In genomic region chr3:123623346-123623880, GRCh38 we compare ENCODE assay signal across 24 cellular contexts. TPM values are rescaled to one million over a fixed set of nuclear protein-coding genes. Genes with fewer than 3 reads are reported as not detected.
DNase-seq lines count a peak whose midpoint lies in the region; ATAC-seq, FAIRE-seq and TF ChIP-seq lines count a peak whose summit lies in the region.
"Had no signal": no experiment of that assay in that cellular context is flagged by ENCODE, and none has a peak within 500 bp of the region (broad histone marks: within the 10 kb centered on the region; RNA-seq: fewer than 3 reads in every experiment).

No MANE protein-coding gene starts in this region.

- no peak for TF ChIP-seq RAD21 in SK-N-SH (IDR thresholded peaks at IDR 0.05; ENCODE audit: low read length)

- TF ChIP-seq POLR2A in uterus (IDR thresholded peaks at IDR 0.05) = no peak

- in situ Hi-C loops in KBM-7 (cut with MboI; ENCODE audit: low pct_unique_long_range_greater_than_20kb, low sequenced_read_pairs) = no loop called here

- TF ChIP-seq CTCF in SK-N-SH (IDR thresholded peaks at IDR 0.05) (no peak), keratinocyte (optimal IDR thresholded peaks at IDR 0.05 in 1 of 3, IDR thresholded peaks at IDR 0.05 in 1 of 3, conservative IDR thresholded peaks at IDR 0.05 in 1 of 3; ENCODE audit: extremely low read depth in 1 of 3, insufficient read depth in 2 of 3, low read length in 3 of 3) (no peak), uterus (IDR thresholded peaks at IDR 0.05) (no peak), WERI-Rb-1 (IDR thresholded peaks at IDR 0.05; ENCODE audit: low read depth, low read length) (no peak)

- 61% methylated on average over 5 of the region's 5 CpGs for WGBS in SK-N-SH (ENCODE audit: low lambda C conversion rate)

- H3K4me3 ChIP-seq in SK-N-SH (ENCODE audit: low read depth in 2 of 2, low read length in 1 of 2) (no peak overlapping the region), keratinocyte (ENCODE audit: control insufficient read depth in 2 of 3, extremely low read depth in 1 of 3, insufficient read depth in 2 of 3, low read depth in 1 of 3, low read length in 3 of 3) (peak overlapping the region in 1 of 3 experiments; percentile 5), uterus (no peak overlapping the region), WERI-Rb-1 (ENCODE audit: low read depth, low read length) (no peak overlapping the region)
- H3K4me3 ChIP-seq: cardiac muscle cell, K562, left lung, pancreas had no signal

- no peaks in the 10 kb centered on the region for H3K9me3 ChIP-seq in SK-N-SH
- H3K9me3 ChIP-seq in keratinocyte (ENCODE audit: control insufficient read depth, low read depth, low read length) = no peaks in the 10 kb centered on the region
- no peaks in the 10 kb centered on the region for H3K9me3 ChIP-seq in uterus
- H3K9me3 ChIP-seq in WERI-Rb-1 (ENCODE audit: severe bottlenecking) = no peaks in the 10 kb centered on the region
- H3K9me3 ChIP-seq: left lung, pancreas had no signal

- H3K9me2 ChIP-seq in SK-N-SH = no peaks in the 10 kb centered on the region

- no peaks in the 10 kb centered on the region for H3K9me1 ChIP-seq in keratinocyte (ENCODE audit: control insufficient read depth, extremely low read depth, insufficient read depth, low read length)

- POLR2A ChIA-PET in SK-N-SH (lab: Yijun Ruan, JAX) = no interaction called here

- H3K27ac ChIP-seq in SK-N-SH (ENCODE audit: low read depth in 2 of 2, low read length in 1 of 2) (peak overlapping the region in 1 of 2 experiments; percentile 14; a peak in 1 of 4 replicates), caudate nucleus (ENCODE audit: low read depth, low read length) (peak overlapping the region; percentile 85), keratinocyte (ENCODE audit: control insufficient read depth, insufficient read depth, low read length) (peak overlapping the region; percentile 46), uterus (peak overlapping the region; percentile 52 to 82), WERI-Rb-1 (no peak overlapping the region)
- H3K27ac ChIP-seq: 22Rv1, cardiac muscle cell, left lung, pancreas had no signal

- dilution Hi-C loops in keratinocyte (cut with MboI; ENCODE audit: extremely low pct_ligation_motif_present, low sequenced_read_pairs) = no loop called here

- no peak for ATAC-seq in SK-N-SH treated with all-trans-retinoic acid at 6 μM for 48 hours
- ATAC-seq: left lung, pancreas, right cardiac atrium, T-cell had no signal

- DNase-seq in SK-N-SH = no peak
- DNase-seq in caudate nucleus (lab: John Stamatoyannopoulos, UW) = peak in 34 of 61 donors; percentile 11 to 89 (median 47)
- no peak for DNase-seq in keratinocyte (ENCODE audit: low read depth, low spot score)
- DNase-seq in uterus = no peak
- DNase-seq in KBM-7 = no peak
- no peak for DNase-seq in WERI-Rb-1
- DNase-seq in GM19240 (ENCODE audit: insufficient read length, low spot score) = no peak
- DNase-seq: activated CD4-positive, alpha-beta T cell treated with anti-CD3 and anti-CD28 coated beads for 4 hours; activated naive CD4-positive, alpha-beta T cell; activated T-cell treated with anti-CD3 and anti-CD28 coated beads, Interleukin-2, amount 50 U/mL, for 48 hours; CD4-positive, CD25-positive, alpha-beta regulatory T cell; left lung; midbrain; NCI-H1436 treated with DMSO at 0.1 percent for 48 hours; NCI-H2107; NCI-H446; pancreas; right cardiac atrium; T-cell had no signal

- peaks cover 67 to 87% of the 10 kb centered on the region in 2 experiments for H3K36me3 ChIP-seq in SK-N-SH (replicated peaks in 1 of 2; ENCODE audit: control insufficient read depth in 1 of 2, insufficient read depth in 2 of 2, low read length in 1 of 2)
- no peaks in the 10 kb centered on the region for H3K36me3 ChIP-seq in keratinocyte (ENCODE audit: control insufficient read depth in 2 of 2, extremely low read depth in 1 of 2, insufficient read depth in 2 of 2, low read length in 2 of 2)
- H3K36me3 ChIP-seq in uterus = no peaks in the 10 kb centered on the region
- no peaks in the 10 kb centered on the region for H3K36me3 ChIP-seq in WERI-Rb-1
- H3K36me3 ChIP-seq: cardiac muscle cell, pancreas had no signal

- H3K9ac ChIP-seq in SK-N-SH (no peak overlapping the region), keratinocyte (ENCODE audit: control insufficient read depth, extremely low read depth, insufficient read depth, low read length) (no peak overlapping the region)

- H3K79me2 ChIP-seq in SK-N-SH (ENCODE audit: insufficient read depth) (no peaks in the 10 kb centered on the region; the same call in 1 of the 2 replicates), keratinocyte (ENCODE audit: control insufficient read depth, insufficient read depth, low read length) (no peaks in the 10 kb centered on the region)

- intact Hi-C loops in uterus (cut with DNase I; ENCODE audit: low total_unique reads) = no loop called here

- TF ChIP-seq EP300 in SK-N-SH (IDR thresholded peaks at IDR 0.05; ENCODE audit: borderline replicate concordance in 1 of 2, low read depth in 1 of 2, low read length in 1 of 2) = no peak

- H4K20me1 ChIP-seq in SK-N-SH (ENCODE audit: insufficient read depth) = peaks cover 4% of the 10 kb centered on the region; the same call in 1 of the 2 replicates
- H4K20me1 ChIP-seq in keratinocyte (ENCODE audit: control insufficient read depth, extremely low read depth, insufficient read depth, low read length) = no peaks in the 10 kb centered on the region

- FAIRE-seq in keratinocyte (lab: Jason Lieb, UNC) = peak; percentile 60
- FAIRE-seq: endothelial cell of umbilical vein, K562, pancreas had no signal

- H3K4me2 ChIP-seq in SK-N-SH (peak overlapping the region; percentile 42; the same call in 1 of the 2 replicates), keratinocyte (ENCODE audit: control insufficient read depth, extremely low read depth, insufficient read depth, low read depth, low read length) (peak overlapping the region; percentile 67)

- H3K27me3 ChIP-seq in SK-N-SH (ENCODE audit: insufficient read depth) = no peaks in the 10 kb centered on the region
- H3K27me3 ChIP-seq in keratinocyte (ENCODE audit: control insufficient read depth, extremely low read depth, insufficient read depth, low read length) = no peaks in the 10 kb centered on the region
- no peaks in the 10 kb centered on the region for H3K27me3 ChIP-seq in uterus
- H3K27me3 ChIP-seq in WERI-Rb-1 (ENCODE audit: insufficient read depth, low read depth, severe bottlenecking) = no peaks in the 10 kb centered on the region
- H3K27me3 ChIP-seq: cardiac muscle cell, left lung, pancreas had no signal

- H3F3A ChIP-seq in SK-N-SH (replicated peaks; ENCODE audit: insufficient read depth) = peaks cover 22% of the 10 kb centered on the region

- CTCF ChIA-PET in SK-N-SH (lab: Yijun Ruan, JAX) = interaction anchor here (0.6 to 2.5 kb wide), 3 partner anchors 19 to 29 kb away, joined by 3 to 10 read pairs (median 6); no protein-coding TSS in a partner anchor

- H2AFZ ChIP-seq in SK-N-SH (ENCODE audit: low read depth) (no peak overlapping the region), keratinocyte (ENCODE audit: control insufficient read depth, low read length) (no peak overlapping the region)

- H3K4me1 ChIP-seq in SK-N-SH (ENCODE audit: control insufficient read depth in 1 of 2, insufficient read depth in 2 of 2, low read depth in 1 of 2, low read length in 1 of 2) = peaks cover 8 to 27% of the 10 kb centered on the region in 2 experiments; a peak in 3 of 4 replicates
- peaks cover 51% of the 10 kb centered on the region for H3K4me1 ChIP-seq in keratinocyte (ENCODE audit: control insufficient read depth, extremely low read depth, insufficient read depth, low read length)
- peaks cover 0 to 4% of the 10 kb centered on the region in 2 donors for H3K4me1 ChIP-seq in uterus

TF ChIP-seq in SK-N-SH, 30 proteins besides CTCF, POLR2A, EP300 and RAD21:
- TF ChIP-seq POLR2AphosphoS5 (IDR thresholded peaks at IDR 0.05; ENCODE audit: low read depth, low read length) = no peak
- TF ChIP-seq GATA2 (CRISPR knock-in tag; IDR thresholded peaks at IDR 0.05) = no peak
- no peak for TF ChIP-seq TAF1 (IDR thresholded peaks at IDR 0.05; ENCODE audit: borderline replicate concordance, low read depth, low read length)
- TF ChIP-seq TCF12 (IDR thresholded peaks at IDR 0.05) = peak; percentile 22; the same call in 1 of the 2 replicates
- peak; percentile 18; the same call in 1 of the 2 replicates for TF ChIP-seq FOSL2 (IDR thresholded peaks at IDR 0.05; ENCODE audit: borderline replicate concordance, low read depth)

TF ChIP-seq in SK-N-SH treated with all-trans-retinoic acid at 6 μM for 48 hours, 23 proteins besides CTCF, POLR2A, EP300 and RAD21 (continues in another document):
- TF ChIP-seq CREB5 (CRISPR knock-in tag; IDR thresholded peaks at IDR 0.05; ENCODE audit: low read depth) (no peak), RARB (CRISPR knock-in tag; IDR thresholded peaks at IDR 0.05) (no peak), TCF4 (CRISPR knock-in tag; IDR thresholded peaks at IDR 0.05; ENCODE audit: borderline replicate concordance) (no peak), ZFP30 (CRISPR knock-in tag; IDR thresholded peaks at IDR 0.05) (no peak)

RNA-seq across cellular contexts. Expression of gene HACD2, which starts 38.6 kb away (rescaled TPM):
- polyA plus RNA-seq in SK-N-SH (2012; rRNA removed) (13.8 and 18.3 TPM in 2 replicates), keratinocyte (85.8 to 146 TPM (median 124 TPM) in 3 replicates)
- polyA plus RNA-seq in SK-N-SH (2012; cell fraction: cytosol; rRNA removed) = 21.4 and 23.7 TPM in 2 replicates
- 6.4 and 13.0 TPM in 2 replicates for polyA plus RNA-seq in SK-N-SH (2012; cell fraction: nucleus; rRNA removed)
- 34.3 TPM for polyA plus RNA-seq in keratinocyte (2011; ENCODE audit: low read depth)
- polyA plus RNA-seq in keratinocyte (2011; cell fraction: cytosol; rRNA removed) = 50.9 and 112 TPM in 2 replicates
- 146 and 190 TPM in 2 replicates for polyA plus RNA-seq in keratinocyte (2011; cell fraction: nucleus; rRNA removed)
- polyA plus RNA-seq in keratinocyte (2012; ENCODE audit: low replicate concordance) = 57.9 and 59.7 TPM in 2 replicates
- polyA minus RNA-seq in keratinocyte = 83.0 to 239 TPM (median 181 TPM) in 3 replicates
- 73.3 TPM for polyA minus RNA-seq in keratinocyte (2011; cell fraction: cytosol; rRNA and poly(A)+ RNA removed)
- polyA minus RNA-seq in keratinocyte (2011; cell fraction: nucleus; rRNA and poly(A)+ RNA removed) = 131 and 227 TPM in 2 replicates
- total RNA-seq in uterus = 10 to 100 TPM; 21.5 to 38.0 (median 28.8) TPM

Comparison
In these comparisons a context has a peak if more than half of its experiments do, and no peak if none do; other contexts are left out.
1. DNase-seq: peak in caudate nucleus (34 of 61); none in SK-N-SH (single experiment), keratinocyte (single experiment), uterus (0 of 2), KBM-7 (single experiment), WERI-Rb-1 (single experiment) and GM19240 (single experiment).